Comparison of ENCODE assay signal across 1 cellular context in the genomic region with DNA sequence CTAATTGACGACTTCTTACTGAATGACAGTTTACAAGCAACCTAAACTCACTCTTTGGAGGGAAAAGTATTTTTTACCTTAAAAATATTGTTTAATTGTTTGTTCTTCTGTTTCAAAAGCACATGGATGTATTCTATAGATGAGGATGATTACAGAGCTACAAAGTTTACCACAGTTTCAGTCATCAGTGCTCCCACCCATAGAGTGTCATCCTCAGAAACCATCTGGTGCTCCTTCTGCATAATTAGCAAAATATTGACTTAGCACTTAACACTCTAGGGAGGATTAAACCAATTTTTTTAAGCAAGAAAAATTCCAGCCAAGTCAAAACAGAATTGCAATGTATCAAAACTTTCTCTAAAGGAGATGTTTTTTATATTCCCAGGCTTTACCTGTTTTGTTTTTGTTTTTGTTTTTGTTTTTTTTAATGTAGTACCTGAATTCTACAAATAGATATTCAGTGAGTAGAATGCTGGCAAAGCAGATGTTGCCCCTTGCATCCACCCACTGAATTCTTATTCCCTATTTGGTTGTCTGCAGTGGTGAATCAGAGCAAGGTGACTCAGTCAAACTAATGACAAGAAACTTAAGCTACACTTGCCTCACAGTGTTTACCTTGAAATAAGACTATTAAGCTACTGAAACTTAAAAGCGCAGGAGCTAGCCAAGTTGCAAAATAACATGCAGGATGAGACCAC.
TF ChIP-seq lines count a peak whose summit lies in the region.

No MANE protein-coding gene starts in this region.

TF ChIP-seq in HepG2, 621 proteins besides CTCF, POLR2A, EP300 and RAD21 (continued from another document):
- TF ChIP-seq, protein P1, sequence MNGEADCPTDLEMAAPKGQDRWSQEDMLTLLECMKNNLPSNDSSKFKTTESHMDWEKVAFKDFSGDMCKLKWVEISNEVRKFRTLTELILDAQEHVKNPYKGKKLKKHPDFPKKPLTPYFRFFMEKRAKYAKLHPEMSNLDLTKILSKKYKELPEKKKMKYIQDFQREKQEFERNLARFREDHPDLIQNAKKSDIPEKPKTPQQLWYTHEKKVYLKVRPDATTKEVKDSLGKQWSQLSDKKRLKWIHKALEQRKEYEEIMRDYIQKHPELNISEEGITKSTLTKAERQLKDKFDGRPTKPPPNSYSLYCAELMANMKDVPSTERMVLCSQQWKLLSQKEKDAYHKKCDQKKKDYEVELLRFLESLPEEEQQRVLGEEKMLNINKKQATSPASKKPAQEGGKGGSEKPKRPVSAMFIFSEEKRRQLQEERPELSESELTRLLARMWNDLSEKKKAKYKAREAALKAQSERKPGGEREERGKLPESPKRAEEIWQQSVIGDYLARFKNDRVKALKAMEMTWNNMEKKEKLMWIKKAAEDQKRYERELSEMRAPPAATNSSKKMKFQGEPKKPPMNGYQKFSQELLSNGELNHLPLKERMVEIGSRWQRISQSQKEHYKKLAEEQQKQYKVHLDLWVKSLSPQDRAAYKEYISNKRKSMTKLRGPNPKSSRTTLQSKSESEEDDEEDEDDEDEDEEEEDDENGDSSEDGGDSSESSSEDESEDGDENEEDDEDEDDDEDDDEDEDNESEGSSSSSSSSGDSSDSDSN (CRISPR knock-in tag; IDR thresholded peaks at IDR 0.05), result no peak
- TF ChIP-seq RORA (CRISPR knock-in tag; IDR thresholded peaks at IDR 0.05) (no peak), NR2F2 (IDR thresholded peaks at IDR 0.05; ENCODE audit: borderline replicate concordance, low read depth) (no peak), EED (CRISPR knock-in tag; IDR thresholded peaks at IDR 0.05) (no peak), ZNF3 (CRISPR knock-in tag; IDR thresholded peaks at IDR 0.05) (no peak), ZNF432 (CRISPR knock-in tag; IDR thresholded peaks at IDR 0.05; ENCODE audit: borderline replicate concordance) (no peak), ZNF251 (CRISPR knock-in tag; IDR thresholded peaks at IDR 0.05) (no peak), ESRRA (CRISPR knock-in tag; IDR thresholded peaks at IDR 0.05; ENCODE audit: low read depth) (no peak), FOXA3 (CRISPR knock-in tag; IDR thresholded peaks at IDR 0.05) (no peak), FOXK1 (CRISPR knock-in tag; IDR thresholded peaks at IDR 0.05; ENCODE audit: borderline replicate concordance, low read depth) (no peak), ZNF605 (CRISPR knock-in tag; IDR thresholded peaks at IDR 0.05) (no peak)
- TF ChIP-seq, protein P2, sequence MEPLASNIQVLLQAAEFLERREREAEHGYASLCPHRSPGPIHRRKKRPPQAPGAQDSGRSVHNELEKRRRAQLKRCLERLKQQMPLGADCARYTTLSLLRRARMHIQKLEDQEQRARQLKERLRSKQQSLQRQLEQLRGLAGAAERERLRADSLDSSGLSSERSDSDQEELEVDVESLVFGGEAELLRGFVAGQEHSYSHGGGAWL (CRISPR knock-in tag; IDR thresholded peaks at IDR 0.05), result no peak
